ENCODE assay signal across 38 cellular contexts in genomic region chr6:138331444-138331843, GRCh38. TPM values are rescaled to one million over a fixed set of nuclear protein-coding genes. Genes with fewer than 3 reads are reported as not detected.
"Had no signal": no experiment of that assay in that cellular context is flagged by ENCODE, and none has a peak within 500 bp of the region (broad histone marks: within the 10 kb centered on the region; RNA-seq: fewer than 3 reads in every experiment).

No MANE protein-coding gene starts in this region.

- H3K4me1 Mint-ChIP-seq: activated CD4-positive, alpha-beta T cell treated with anti-CD3 and anti-CD28 coated beads, Interleukin-2, amount 10 ng/mL, durations not matched to agents 24 days and 14 days; central memory CD8-positive, alpha-beta T cell; immature natural killer cell; naive B cell had no signal

- H3K27me3 Mint-ChIP-seq: progenitor cell of endocrine pancreas had no signal

- H3K27ac Mint-ChIP-seq: activated CD4-positive, alpha-beta memory T cell treated with anti-CD3 and anti-CD28 coated beads for 36 hours; activated CD4-positive, alpha-beta T cell treated with anti-CD3 and anti-CD28 coated beads, Interleukin-2, amount 10 ng/mL, durations not matched to agents 24 days and 14 days; activated naive CD8-positive, alpha-beta T cell; dendritic cell treated with granulocyte-macrophage colony-stimulating factor and Interleukin-4, amounts not matched to agents 40 ng/mL and 50 ng/mL, for 4 days; immature natural killer cell; mesothelial cell of epicardium; naive B cell; nephron progenitor cell; progenitor cell of endocrine pancreas; T-helper 1 cell treated with Interleukin-12 subunit alpha and Interleukin-12 subunit beta and Interleukin-4 antibody, amounts not matched to agents 30 μg/mL and 1 μg/mL, for 36 hours had no signal

- H3K9me3 ChIP-seq: heart left ventricle, ovary, thoracic aorta had no signal

- DNase-seq: activated CD4-positive, alpha-beta memory T cell treated with anti-CD3 and anti-CD28 coated beads for 36 hours; activated CD4-positive, alpha-beta T cell treated with anti-CD3 and anti-CD28 coated beads, Interleukin-2, amount 10 ng/mL, durations not matched to agents 24 days and 14 days; activated CD4-positive, CD25-positive, alpha-beta regulatory T cell treated with anti-CD3 and anti-CD28 coated beads, Interleukin-2, amount 50 U/mL, for 72 hours; activated effector memory CD4-positive, alpha-beta T cell treated with Interleukin-2 at 50 U/mL for 16 hours; activated naive CD4-positive, alpha-beta T cell treated with Interleukin-2 at 50 U/mL for 16 hours; activated T-cell treated with anti-CD3 and anti-CD28 coated beads, Interleukin-2, amount 50 U/mL, for 4 hours; anterior cingulate cortex; foreskin fibroblast; heart left ventricle; hypothalamus; immature natural killer cell; kidney; left colon; mammary epithelial cell; naive B cell; nephron progenitor cell; ovary; stimulated activated CD4-positive, alpha-beta T cell treated with anti-CD3 and anti-CD28 coated beads, Interleukin-12 subunit alpha, Interleukin-12 subunit beta, amount 100 ng/mL, for 4 hours; stimulated activated CD4-positive, alpha-beta T cell treated with anti-CD3 and anti-CD28 coated beads, Interleukin-4, amount 100 ng/mL, for 1 hour; stimulated activated naive CD8-positive, alpha-beta T cell treated with anti-CD3 and anti-CD28 coated beads, Interleukin-15, Interleukin-2, amounts not matched to agents 100 U/mL and 50 U/mL, for 24 hours; T-helper 9 cell; WERI-Rb-1 had no signal

- H3K27ac ChIP-seq: heart left ventricle, ovary, skin epidermis, thoracic aorta, WERI-Rb-1 had no signal

- H3K36me3 Mint-ChIP-seq: activated CD4-positive, alpha-beta memory T cell treated with anti-CD3 and anti-CD28 coated beads for 36 hours; activated naive CD8-positive, alpha-beta T cell; immature natural killer cell; naive B cell had no signal

- H3K4me3 ChIP-seq: heart left ventricle, ovary, skin epidermis, thoracic aorta had no signal

- H3K36me3 ChIP-seq: heart left ventricle, ovary, thoracic aorta, WERI-Rb-1 had no signal

- H3K4me3 Mint-ChIP-seq: activated CD4-positive, alpha-beta memory T cell treated with anti-CD3 and anti-CD28 coated beads for 36 hours; activated CD4-positive, alpha-beta T cell treated with anti-CD3 and anti-CD28 coated beads, Interleukin-2, amount 10 ng/mL, durations not matched to agents 24 days and 14 days; activated naive CD8-positive, alpha-beta T cell; activated T-cell treated with anti-CD3 and anti-CD28 coated beads, Interleukin-2, amount 50 U/mL, for 4 hours; central memory CD8-positive, alpha-beta T cell; dendritic cell treated with granulocyte-macrophage colony-stimulating factor and Interleukin-4, amounts not matched to agents 40 ng/mL and 50 ng/mL, for 4 days; immature natural killer cell; mesothelial cell of epicardium; naive B cell; nephron progenitor cell; T-helper 1 cell treated with Interleukin-12 subunit alpha and Interleukin-12 subunit beta and Interleukin-4 antibody, amounts not matched to agents 30 μg/mL and 1 μg/mL, for 36 hours had no signal

- ATAC-seq: activated T-cell treated with anti-CD3 and anti-CD28 coated beads, Interleukin-2, amount 50 U/mL, for 4 hours; esophagus mucosa; heart left ventricle; left colon; sciatic nerve; stimulated activated naive CD8-positive, alpha-beta T cell treated with anti-CD3 and anti-CD28 coated beads, Interleukin-15, Interleukin-2, amounts not matched to agents 100 U/mL and 50 U/mL, for 24 hours had no signal

- H3K27me3 ChIP-seq: heart left ventricle, ovary had no signal

- H3K9me3 Mint-ChIP-seq: activated CD4-positive, alpha-beta memory T cell treated with anti-CD3 and anti-CD28 coated beads for 36 hours; activated CD4-positive, alpha-beta T cell treated with anti-CD3 and anti-CD28 coated beads, Interleukin-2, amount 10 ng/mL, durations not matched to agents 24 days and 14 days; activated T-cell treated with anti-CD3 and anti-CD28 coated beads, Interleukin-2, amount 50 U/mL, for 4 hours; central memory CD8-positive, alpha-beta T cell; dendritic cell treated with granulocyte-macrophage colony-stimulating factor and Interleukin-4, amounts not matched to agents 40 ng/mL and 50 ng/mL, for 4 days; endodermal cell; immature natural killer cell; nephron progenitor cell; T-helper 1 cell treated with Interleukin-12 subunit alpha and Interleukin-12 subunit beta and Interleukin-4 antibody, amounts not matched to agents 30 μg/mL and 1 μg/mL, for 36 hours had no signal

- H3K4me1 ChIP-seq: heart left ventricle had no signal

RNA-seq across cellular contexts. Expression of gene SMIM28, which starts 46.3 kb away (rescaled TPM):
- total RNA-seq: activated CD4-positive, alpha-beta memory T cell treated with anti-CD3 and anti-CD28 coated beads for 36 hours; activated CD4-positive, alpha-beta T cell treated with anti-CD3 and anti-CD28 coated beads, Interleukin-2, amount 10 ng/mL, durations not matched to agents 24 days and 14 days; activated T-cell treated with anti-CD3 and anti-CD28 coated beads, Interleukin-2, amount 50 U/mL, for 4 hours; bronchial epithelial cell; esophagus mucosa; heart left ventricle; kidney; liver; mammary epithelial cell; mesothelial cell of epicardium; ovary; progenitor cell of endocrine pancreas; renal cortical epithelial cell; sciatic nerve; subcutaneous adipose tissue; thoracic aorta had no signal
- polyA plus RNA-seq: adipose tissue, heart left ventricle, immature natural killer cell, liver, mammary epithelial cell, ovary had no signal
